8 cellular contexts compared by ENCODE assay signal in the genomic region with DNA sequence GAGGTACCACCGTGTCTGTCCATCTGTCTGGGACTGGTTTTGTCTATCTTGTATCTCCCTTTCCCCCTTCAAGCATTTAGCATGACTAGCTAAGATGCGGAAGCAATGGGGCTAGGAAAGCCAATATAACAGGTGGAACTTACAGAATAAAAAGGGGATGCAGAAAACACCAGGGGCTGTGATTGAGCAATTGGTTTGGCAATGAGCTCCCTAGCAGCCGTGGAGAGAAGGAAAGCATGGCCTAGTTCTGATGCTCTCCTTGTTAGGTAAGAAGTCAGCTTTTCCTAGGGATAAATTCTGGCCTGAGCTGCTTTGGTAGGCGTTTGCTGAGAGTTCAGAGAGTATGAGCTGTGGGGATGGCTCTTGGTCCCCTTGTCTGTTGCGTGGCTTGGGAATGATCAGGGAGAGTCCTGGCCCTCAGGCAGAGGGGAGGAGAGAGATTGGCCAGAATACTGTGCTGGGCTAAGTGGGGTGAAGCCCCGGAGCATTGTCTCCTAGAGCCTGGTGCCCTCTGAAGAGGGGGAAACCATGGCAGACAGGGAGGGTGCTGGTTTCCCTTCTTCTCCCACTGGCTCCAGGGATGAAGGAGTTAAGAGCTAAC. TPM values are rescaled to one million over a fixed set of nuclear protein-coding genes. Genes with fewer than 3 reads are reported as not detected.
DNase-seq lines count a peak whose midpoint lies in the region; ATAC-seq lines count a peak whose summit lies in the region.

No MANE protein-coding gene starts in this region.

- WGBS in thymus, result 68% methylated on average over 6 of the region's 6 CpGs

- H3K9ac ChIP-seq in iPS-20b (ENCODE audit: low read depth, low read length), result peak overlapping the region; percentile 92; the same call in 1 of the 2 replicates

- CTCF ChIA-PET in activated CD8-positive, alpha-beta memory T cell treated with anti-CD3 and anti-CD28 coated beads, Interleukin-2, amount 10 ng/mL, durations not matched to agents 7 days and 5 days (lab: Charles Lee), result interaction anchor here (0.6 to 32.8 kb wide), 19 partner anchors 10 to 271 kb away, joined by 3 to 1678 read pairs (median 4); a partner anchor contains a TSS

- no peak for DNase-seq in activated CD8-positive, alpha-beta memory T cell treated with anti-CD3 and anti-CD28 coated beads, Interleukin-2, amount 10 ng/mL, durations not matched to agents 7 days and 5 days
- no peak for DNase-seq in activated CD8-positive, alpha-beta memory T cell treated with anti-CD3 and anti-CD28 coated beads, Interleukin-2, amount 50 U/mL, for 48 hours
- no peak for DNase-seq in activated T-cell treated with anti-CD3 and anti-CD28 coated beads, Interleukin-2, amount 50 U/mL, for 72 hours
- DNase-seq in SW480 (ENCODE audit: low spot score) (no peak), DMS153 (lab: John Stamatoyannopoulos, UW) (no peak), EL (no peak)

- H3K4me1 ChIP-seq in iPS-20b (ENCODE audit: insufficient read depth, low read length) (peaks cover 16% of the 10 kb centered on the region), thymus (ENCODE audit: control insufficient read depth, insufficient read depth, low read length) (peaks cover 66% of the 10 kb centered on the region)

- H3K9me3 Mint-ChIP-seq in activated CD8-positive, alpha-beta memory T cell treated with anti-CD3 and anti-CD28 coated beads, Interleukin-2, amount 10 ng/mL, durations not matched to agents 7 days and 5 days (ENCODE audit: low read depth), result no peaks in the 10 kb centered on the region
- no peaks in the 10 kb centered on the region for H3K9me3 Mint-ChIP-seq in activated T-cell treated with anti-CD3 and anti-CD28 coated beads, Interleukin-2, amount 50 U/mL, for 72 hours

- H3K27ac ChIP-seq in iPS-20b (ENCODE audit: low read length), result no peak overlapping the region
- H3K27ac ChIP-seq in thymus (ENCODE audit: low read depth), result no peak overlapping the region

- H3K4me3 ChIP-seq in iPS-20b (ENCODE audit: low read length) (peak overlapping the region; percentile 98), thymus (ENCODE audit: low read length) (peak overlapping the region; percentile 65)

- H3K27me3 ChIP-seq in iPS-20b (ENCODE audit: insufficient read depth, low read length) (no peaks in the 10 kb centered on the region), thymus (ENCODE audit: control insufficient read depth, insufficient read depth) (no peaks in the 10 kb centered on the region)

- no peaks in the 10 kb centered on the region for H3K27me3 Mint-ChIP-seq in activated CD8-positive, alpha-beta memory T cell treated with anti-CD3 and anti-CD28 coated beads, Interleukin-2, amount 10 ng/mL, durations not matched to agents 7 days and 5 days
- H3K27me3 Mint-ChIP-seq in activated T-cell treated with anti-CD3 and anti-CD28 coated beads, Interleukin-2, amount 50 U/mL, for 72 hours (ENCODE audit: low read depth), result no peaks in the 10 kb centered on the region

- H3K9me3 ChIP-seq in iPS-20b (ENCODE audit: insufficient read depth, low read depth, low read length) (no peaks in the 10 kb centered on the region), thymus (ENCODE audit: control insufficient read depth) (no peaks in the 10 kb centered on the region)

- peak overlapping the region; percentile 66 for H3K27ac Mint-ChIP-seq in activated CD8-positive, alpha-beta memory T cell treated with anti-CD3 and anti-CD28 coated beads, Interleukin-2, amount 10 ng/mL, durations not matched to agents 7 days and 5 days
- peak overlapping the region; percentile 47 for H3K27ac Mint-ChIP-seq in activated T-cell treated with anti-CD3 and anti-CD28 coated beads, Interleukin-2, amount 50 U/mL, for 72 hours

- ATAC-seq in activated CD8-positive, alpha-beta memory T cell treated with anti-CD3 and anti-CD28 coated beads, Interleukin-2, amount 10 ng/mL, durations not matched to agents 7 days and 5 days, result no peak
- ATAC-seq in activated T-cell treated with anti-CD3 and anti-CD28 coated beads, Interleukin-2, amount 50 U/mL, for 72 hours (replicated peaks in 1 of 2), result no peak

- peaks cover 53% of the 10 kb centered on the region for H3K4me1 Mint-ChIP-seq in activated CD8-positive, alpha-beta memory T cell treated with anti-CD3 and anti-CD28 coated beads, Interleukin-2, amount 10 ng/mL, durations not matched to agents 7 days and 5 days
- H3K4me1 Mint-ChIP-seq in activated T-cell treated with anti-CD3 and anti-CD28 coated beads, Interleukin-2, amount 50 U/mL, for 72 hours (ENCODE audit: low read depth), result peaks cover 70% of the 10 kb centered on the region

- H3K36me3 ChIP-seq in iPS-20b (ENCODE audit: insufficient read depth, low read depth, low read length), result peaks cover 51% of the 10 kb centered on the region
- H3K36me3 ChIP-seq in thymus (ENCODE audit: control insufficient read depth, insufficient read depth), result peaks cover 67% of the 10 kb centered on the region

- peaks cover 37% of the 10 kb centered on the region for H3K36me3 Mint-ChIP-seq in activated CD8-positive, alpha-beta memory T cell treated with anti-CD3 and anti-CD28 coated beads, Interleukin-2, amount 10 ng/mL, durations not matched to agents 7 days and 5 days
- peaks cover 2 to 15% of the 10 kb centered on the region in 2 donors for H3K36me3 Mint-ChIP-seq in activated T-cell treated with anti-CD3 and anti-CD28 coated beads, Interleukin-2, amount 50 U/mL, for 72 hours (ENCODE audit: insufficient read depth in 2 of 2)

- peak overlapping the region; percentile 78 for H3K4me3 Mint-ChIP-seq in activated CD8-positive, alpha-beta memory T cell treated with anti-CD3 and anti-CD28 coated beads, Interleukin-2, amount 10 ng/mL, durations not matched to agents 7 days and 5 days
- peak overlapping the region; percentile 79 to 91 for H3K4me3 Mint-ChIP-seq in activated T-cell treated with anti-CD3 and anti-CD28 coated beads, Interleukin-2, amount 50 U/mL, for 72 hours

RNA-seq across cellular contexts. Expression of a gene that starts 7.1 kb away (rescaled TPM):
- total RNA-seq in activated CD8-positive, alpha-beta memory T cell treated with anti-CD3 and anti-CD28 coated beads, Interleukin-2, amount 10 ng/mL, durations not matched to agents 7 days and 5 days, result 10 to 100 TPM; 33.7 to 35.9 TPM
- total RNA-seq in activated T-cell treated with anti-CD3 and anti-CD28 coated beads, Interleukin-2, amount 50 U/mL, for 72 hours, result 10 to 100 TPM; 20.3 to 21.2 TPM
- 11.8 TPM for polyA plus RNA-seq in thymus

RNA-seq across cellular contexts. Expression of a gene that starts 17.4 kb away (rescaled TPM):
- total RNA-seq in activated CD8-positive, alpha-beta memory T cell treated with anti-CD3 and anti-CD28 coated beads, Interleukin-2, amount 10 ng/mL, durations not matched to agents 7 days and 5 days, result 100 to 1,000 TPM; 114 to 137 TPM
- total RNA-seq in activated T-cell treated with anti-CD3 and anti-CD28 coated beads, Interleukin-2, amount 50 U/mL, for 72 hours, result 100 to 1,000 TPM; 154 to 165 TPM
- 12.9 TPM for polyA plus RNA-seq in thymus

RNA-seq across cellular contexts. Expression of a gene that starts 47.7 kb away (rescaled TPM):
- not detected for total RNA-seq in activated CD8-positive, alpha-beta memory T cell treated with anti-CD3 and anti-CD28 coated beads, Interleukin-2, amount 10 ng/mL, durations not matched to agents 7 days and 5 days
- total RNA-seq in activated T-cell treated with anti-CD3 and anti-CD28 coated beads, Interleukin-2, amount 50 U/mL, for 72 hours, result not detected
- polyA plus RNA-seq in thymus, result 0.87 TPM
